8 cellular contexts compared by ENCODE assay signal in genomic region chr6:2353412-2354137, GRCh38.
DNase-seq lines count a peak whose midpoint lies in the region; ATAC-seq and TF ChIP-seq lines count a peak whose summit lies in the region.

No MANE protein-coding gene starts in this region.

- POLR2A ChIA-PET in CD8-positive, alpha-beta T cell (lab: Charles Lee), result no interaction called here
- POLR2A ChIA-PET in naive thymus-derived CD4-positive, alpha-beta T cell (lab: Charles Lee), result no interaction called here

- H3K9me3 ChIP-seq in CD8-positive, alpha-beta T cell (ENCODE audit: low read length), result no peaks in the 10 kb centered on the region
- H3K9me3 ChIP-seq in NT2/D1 (ENCODE audit: insufficient read depth, low read length) (no peaks in the 10 kb centered on the region), esophagus muscularis mucosa (no peaks in the 10 kb centered on the region)
- no peaks in the 10 kb centered on the region for H3K9me3 ChIP-seq in naive thymus-derived CD4-positive, alpha-beta T cell (ENCODE audit: control insufficient read depth in 2 of 3, low read length in 3 of 3)

- no peaks in the 10 kb centered on the region for H3K27me3 Mint-ChIP-seq in CD8-positive, alpha-beta T cell (ENCODE audit: low read depth)
- peaks cover 0 to 7% (median 0%) of the 10 kb centered on the region in 5 donors for H3K27me3 Mint-ChIP-seq in naive thymus-derived CD4-positive, alpha-beta T cell

- peak; percentile 10 to 62 (median 38) for DNase-seq in CD8-positive, alpha-beta T cell
- peak; percentile 48 for DNase-seq in HK-2 (ENCODE audit: unreplicated experiment)
- peak; percentile 49 for DNase-seq in NT2/D1 (ENCODE audit: low read depth, low spot score)
- DNase-seq in activated CD8-positive, alpha-beta memory T cell treated with anti-CD3 and anti-CD28 coated beads, Interleukin-2, amount 50 U/mL, for 48 hours, result peak; percentile 63
- no peak for DNase-seq in esophagus muscularis mucosa (ENCODE audit: extremely low spot score)
- DNase-seq in naive thymus-derived CD4-positive, alpha-beta T cell, result peak; percentile 9 to 48 (median 39)
- DNase-seq in superior temporal gyrus (ENCODE audit: extremely low spot score), result peak; percentile 88

- no peak overlapping the region for H3K27ac Mint-ChIP-seq in CD8-positive, alpha-beta T cell
- H3K27ac Mint-ChIP-seq in naive thymus-derived CD4-positive, alpha-beta T cell, result no peak overlapping the region

- no peak overlapping the region for H3K27ac ChIP-seq in CD8-positive, alpha-beta T cell (ENCODE audit: low read depth, low read length)
- H3K27ac ChIP-seq in esophagus muscularis mucosa (replicated peaks in 1 of 4), result peak overlapping the region in 2 of 4 donors; percentile 1 to 12
- no peak overlapping the region for H3K27ac ChIP-seq in naive thymus-derived CD4-positive, alpha-beta T cell (ENCODE audit: low read depth, low read length)

- H3K4me1 ChIP-seq in CD8-positive, alpha-beta T cell (ENCODE audit: insufficient read depth, low read length), result no peaks in the 10 kb centered on the region
- no peaks in the 10 kb centered on the region for H3K4me1 ChIP-seq in NT2/D1 (ENCODE audit: insufficient read depth, insufficient read length)
- H3K4me1 ChIP-seq in esophagus muscularis mucosa, result peaks cover 6 to 15% (median 10%) of the 10 kb centered on the region in 4 donors
- H3K4me1 ChIP-seq in naive thymus-derived CD4-positive, alpha-beta T cell (ENCODE audit: control insufficient read depth in 2 of 2, insufficient read depth in 2 of 2, low read length in 2 of 2), result no peaks in the 10 kb centered on the region

- TF ChIP-seq CTCF in CD8-positive, alpha-beta T cell (IDR thresholded peaks at IDR 0.05), result peak; percentile 75
- TF ChIP-seq CTCF in esophagus muscularis mucosa (IDR thresholded peaks at IDR 0.05), result peak; percentile 78 to 81 (median 80)

- WGBS in esophagus muscularis mucosa, result 38% methylated on average over 10 of the region's 10 CpGs

- no peak overlapping the region for H3K4me3 Mint-ChIP-seq in CD8-positive, alpha-beta T cell
- no peak overlapping the region for H3K4me3 Mint-ChIP-seq in naive thymus-derived CD4-positive, alpha-beta T cell

- no peak overlapping the region for H3K9ac ChIP-seq in NT2/D1 (ENCODE audit: insufficient read length, low read depth)

- ATAC-seq in CD8-positive, alpha-beta T cell, result no peak
- peak; percentile 42 for ATAC-seq in naive thymus-derived CD4-positive, alpha-beta T cell
- ATAC-seq in GM21619 (IDR thresholded peaks at IDR 0.05; ENCODE audit: unreplicated experiment), result no peak

- no peak overlapping the region for H3K4me3 ChIP-seq in CD8-positive, alpha-beta T cell (ENCODE audit: low read depth, low read length)
- no peak overlapping the region for H3K4me3 ChIP-seq in NT2/D1 (ENCODE audit: insufficient read length, low read depth)
- no peak overlapping the region for H3K4me3 ChIP-seq in esophagus muscularis mucosa
- H3K4me3 ChIP-seq in naive thymus-derived CD4-positive, alpha-beta T cell (ENCODE audit: low read length), result no peak overlapping the region

- no peaks in the 10 kb centered on the region for H3K36me3 Mint-ChIP-seq in CD8-positive, alpha-beta T cell
- peaks cover 0 to 20% (median 4%) of the 10 kb centered on the region in 5 donors for H3K36me3 Mint-ChIP-seq in naive thymus-derived CD4-positive, alpha-beta T cell

- H3K4me1 Mint-ChIP-seq in CD8-positive, alpha-beta T cell (ENCODE audit: low read depth), result no peaks in the 10 kb centered on the region
- no peaks in the 10 kb centered on the region for H3K4me1 Mint-ChIP-seq in naive thymus-derived CD4-positive, alpha-beta T cell

- H3K36me3 ChIP-seq in CD8-positive, alpha-beta T cell (ENCODE audit: insufficient read depth, low read length), result no peaks in the 10 kb centered on the region
- H3K36me3 ChIP-seq in NT2/D1 (ENCODE audit: insufficient read depth, insufficient read length, low read length), result no peaks in the 10 kb centered on the region
- H3K36me3 ChIP-seq in esophagus muscularis mucosa, result no peaks in the 10 kb centered on the region
- no peaks in the 10 kb centered on the region for H3K36me3 ChIP-seq in naive thymus-derived CD4-positive, alpha-beta T cell (ENCODE audit: control insufficient read depth in 2 of 3, insufficient read depth in 3 of 3, low read length in 3 of 3)

- no peaks in the 10 kb centered on the region for H3K9me3 Mint-ChIP-seq in CD8-positive, alpha-beta T cell
- H3K9me3 Mint-ChIP-seq in naive thymus-derived CD4-positive, alpha-beta T cell, result peaks cover 0 to 1% (median 0%) of the 10 kb centered on the region in 11 donors

- TF ChIP-seq EP300 in esophagus muscularis mucosa (IDR thresholded peaks at IDR 0.05), result no peak

- intact Hi-C loops in CD8-positive, alpha-beta T cell (cut with DNase I, micrococcal nuclease), result loop anchor here (1.0 to 10.0 kb wide), 8 partner anchors 156 to 757 kb away; no protein-coding TSS in a partner anchor
- intact Hi-C loops in esophagus muscularis mucosa (cut with DNase I), result loop anchor here (5.0 to 10.0 kb wide), 2 partner anchors 281 to 751 kb away; no protein-coding TSS in a partner anchor
- intact Hi-C loops in naive thymus-derived CD4-positive, alpha-beta T cell (cut with micrococcal nuclease), result loop anchor here (1.0 to 10.0 kb wide), 11 partner anchors 144 to 829 kb away; no protein-coding TSS in a partner anchor

- H3K27me3 ChIP-seq in CD8-positive, alpha-beta T cell (ENCODE audit: insufficient read depth, low read length), result no peaks in the 10 kb centered on the region
- no peaks in the 10 kb centered on the region for H3K27me3 ChIP-seq in NT2/D1 (ENCODE audit: insufficient read depth, insufficient read length)
- no peaks in the 10 kb centered on the region for H3K27me3 ChIP-seq in esophagus muscularis mucosa
- H3K27me3 ChIP-seq in naive thymus-derived CD4-positive, alpha-beta T cell (ENCODE audit: control insufficient read depth in 2 of 2, insufficient read depth in 2 of 2, low read length in 2 of 2), result no peaks in the 10 kb centered on the region

- CTCF ChIA-PET in CD8-positive, alpha-beta T cell (lab: Charles Lee), result interaction anchor here (0.7 to 4.5 kb wide), 13 partner anchors 9 to 755 kb away, joined by 3 to 51 read pairs (median 4); no protein-coding TSS in a partner anchor
- CTCF ChIA-PET in naive thymus-derived CD4-positive, alpha-beta T cell (lab: Charles Lee), result interaction anchor here (0.6 to 1.2 kb wide), 5 partner anchors 11 to 945 kb away, joined by 3 to 10 read pairs (median 4); no protein-coding TSS in a partner anchor

- no peak for TF ChIP-seq POLR2A in esophagus muscularis mucosa (IDR thresholded peaks at IDR 0.05; ENCODE audit: low read depth)
